Comparison of ENCODE assay signal across 1 cellular context in the genomic region with DNA sequence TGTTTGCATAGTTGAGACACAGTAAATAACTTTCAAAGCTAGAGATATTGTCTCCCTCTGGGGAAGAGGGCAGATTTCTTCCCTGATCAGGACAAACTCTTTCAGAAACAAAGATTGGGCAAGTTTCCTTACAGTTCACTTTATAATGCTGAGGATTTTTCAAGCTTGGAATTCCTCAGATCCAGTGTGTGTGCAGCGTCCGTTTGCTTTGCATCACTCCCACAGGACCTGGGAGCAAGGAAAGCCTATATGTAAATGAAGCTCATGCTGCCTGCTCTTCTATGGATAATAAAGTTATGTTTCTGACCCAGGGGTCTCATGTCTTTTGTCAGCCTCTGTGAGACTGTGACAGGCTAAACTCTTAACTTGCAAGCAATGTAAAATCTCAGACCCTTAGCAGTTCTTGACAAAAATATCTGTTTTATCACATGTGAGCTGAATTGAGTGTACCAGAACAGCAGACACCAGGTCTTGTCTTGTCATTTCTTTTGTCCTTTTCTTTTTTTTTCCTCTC.
TF ChIP-seq lines count a peak whose summit lies in the region.

No MANE protein-coding gene starts in this region.

TF ChIP-seq in H1, 55 proteins besides CTCF, POLR2A, EP300 and RAD21:
- no peak for TF ChIP-seq ATF2 (IDR thresholded peaks at IDR 0.05; ENCODE audit: low read length)
- TF ChIP-seq, protein P1, sequence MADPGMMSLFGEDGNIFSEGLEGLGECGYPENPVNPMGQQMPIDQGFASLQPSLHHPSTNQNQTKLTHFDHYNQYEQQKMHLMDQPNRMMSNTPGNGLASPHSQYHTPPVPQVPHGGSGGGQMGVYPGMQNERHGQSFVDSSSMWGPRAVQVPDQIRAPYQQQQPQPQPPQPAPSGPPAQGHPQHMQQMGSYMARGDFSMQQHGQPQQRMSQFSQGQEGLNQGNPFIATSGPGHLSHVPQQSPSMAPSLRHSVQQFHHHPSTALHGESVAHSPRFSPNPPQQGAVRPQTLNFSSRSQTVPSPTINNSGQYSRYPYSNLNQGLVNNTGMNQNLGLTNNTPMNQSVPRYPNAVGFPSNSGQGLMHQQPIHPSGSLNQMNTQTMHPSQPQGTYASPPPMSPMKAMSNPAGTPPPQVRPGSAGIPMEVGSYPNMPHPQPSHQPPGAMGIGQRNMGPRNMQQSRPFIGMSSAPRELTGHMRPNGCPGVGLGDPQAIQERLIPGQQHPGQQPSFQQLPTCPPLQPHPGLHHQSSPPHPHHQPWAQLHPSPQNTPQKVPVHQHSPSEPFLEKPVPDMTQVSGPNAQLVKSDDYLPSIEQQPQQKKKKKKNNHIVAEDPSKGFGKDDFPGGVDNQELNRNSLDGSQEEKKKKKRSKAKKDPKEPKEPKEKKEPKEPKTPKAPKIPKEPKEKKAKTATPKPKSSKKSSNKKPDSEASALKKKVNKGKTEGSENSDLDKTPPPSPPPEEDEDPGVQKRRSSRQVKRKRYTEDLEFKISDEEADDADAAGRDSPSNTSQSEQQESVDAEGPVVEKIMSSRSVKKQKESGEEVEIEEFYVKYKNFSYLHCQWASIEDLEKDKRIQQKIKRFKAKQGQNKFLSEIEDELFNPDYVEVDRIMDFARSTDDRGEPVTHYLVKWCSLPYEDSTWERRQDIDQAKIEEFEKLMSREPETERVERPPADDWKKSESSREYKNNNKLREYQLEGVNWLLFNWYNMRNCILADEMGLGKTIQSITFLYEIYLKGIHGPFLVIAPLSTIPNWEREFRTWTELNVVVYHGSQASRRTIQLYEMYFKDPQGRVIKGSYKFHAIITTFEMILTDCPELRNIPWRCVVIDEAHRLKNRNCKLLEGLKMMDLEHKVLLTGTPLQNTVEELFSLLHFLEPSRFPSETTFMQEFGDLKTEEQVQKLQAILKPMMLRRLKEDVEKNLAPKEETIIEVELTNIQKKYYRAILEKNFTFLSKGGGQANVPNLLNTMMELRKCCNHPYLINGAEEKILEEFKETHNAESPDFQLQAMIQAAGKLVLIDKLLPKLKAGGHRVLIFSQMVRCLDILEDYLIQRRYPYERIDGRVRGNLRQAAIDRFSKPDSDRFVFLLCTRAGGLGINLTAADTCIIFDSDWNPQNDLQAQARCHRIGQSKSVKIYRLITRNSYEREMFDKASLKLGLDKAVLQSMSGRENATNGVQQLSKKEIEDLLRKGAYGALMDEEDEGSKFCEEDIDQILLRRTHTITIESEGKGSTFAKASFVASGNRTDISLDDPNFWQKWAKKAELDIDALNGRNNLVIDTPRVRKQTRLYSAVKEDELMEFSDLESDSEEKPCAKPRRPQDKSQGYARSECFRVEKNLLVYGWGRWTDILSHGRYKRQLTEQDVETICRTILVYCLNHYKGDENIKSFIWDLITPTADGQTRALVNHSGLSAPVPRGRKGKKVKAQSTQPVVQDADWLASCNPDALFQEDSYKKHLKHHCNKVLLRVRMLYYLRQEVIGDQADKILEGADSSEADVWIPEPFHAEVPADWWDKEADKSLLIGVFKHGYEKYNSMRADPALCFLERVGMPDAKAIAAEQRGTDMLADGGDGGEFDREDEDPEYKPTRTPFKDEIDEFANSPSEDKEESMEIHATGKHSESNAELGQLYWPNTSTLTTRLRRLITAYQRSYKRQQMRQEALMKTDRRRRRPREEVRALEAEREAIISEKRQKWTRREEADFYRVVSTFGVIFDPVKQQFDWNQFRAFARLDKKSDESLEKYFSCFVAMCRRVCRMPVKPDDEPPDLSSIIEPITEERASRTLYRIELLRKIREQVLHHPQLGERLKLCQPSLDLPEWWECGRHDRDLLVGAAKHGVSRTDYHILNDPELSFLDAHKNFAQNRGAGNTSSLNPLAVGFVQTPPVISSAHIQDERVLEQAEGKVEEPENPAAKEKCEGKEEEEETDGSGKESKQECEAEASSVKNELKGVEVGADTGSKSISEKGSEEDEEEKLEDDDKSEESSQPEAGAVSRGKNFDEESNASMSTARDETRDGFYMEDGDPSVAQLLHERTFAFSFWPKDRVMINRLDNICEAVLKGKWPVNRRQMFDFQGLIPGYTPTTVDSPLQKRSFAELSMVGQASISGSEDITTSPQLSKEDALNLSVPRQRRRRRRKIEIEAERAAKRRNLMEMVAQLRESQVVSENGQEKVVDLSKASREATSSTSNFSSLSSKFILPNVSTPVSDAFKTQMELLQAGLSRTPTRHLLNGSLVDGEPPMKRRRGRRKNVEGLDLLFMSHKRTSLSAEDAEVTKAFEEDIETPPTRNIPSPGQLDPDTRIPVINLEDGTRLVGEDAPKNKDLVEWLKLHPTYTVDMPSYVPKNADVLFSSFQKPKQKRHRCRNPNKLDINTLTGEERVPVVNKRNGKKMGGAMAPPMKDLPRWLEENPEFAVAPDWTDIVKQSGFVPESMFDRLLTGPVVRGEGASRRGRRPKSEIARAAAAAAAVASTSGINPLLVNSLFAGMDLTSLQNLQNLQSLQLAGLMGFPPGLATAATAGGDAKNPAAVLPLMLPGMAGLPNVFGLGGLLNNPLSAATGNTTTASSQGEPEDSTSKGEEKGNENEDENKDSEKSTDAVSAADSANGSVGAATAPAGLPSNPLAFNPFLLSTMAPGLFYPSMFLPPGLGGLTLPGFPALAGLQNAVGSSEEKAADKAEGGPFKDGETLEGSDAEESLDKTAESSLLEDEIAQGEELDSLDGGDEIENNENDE (IDR thresholded peaks at IDR 0.05; ENCODE audit: insufficient replicate concordance, low read length) = no peak
- no peak for TF ChIP-seq TAF7 (optimal IDR thresholded peaks at IDR 0.05; ENCODE audit: borderline replicate concordance, low read depth, low read length)
- no peak for TF ChIP-seq EGR1 (IDR thresholded peaks at IDR 0.05; ENCODE audit: borderline replicate concordance, low read depth, low read length)
- no peak for TF ChIP-seq RXRA (IDR thresholded peaks at IDR 0.05; ENCODE audit: insufficient read depth, low read depth, low read length)
- no peak for TF ChIP-seq EZH2 (IDR thresholded peaks at IDR 0.05; ENCODE audit: low read depth, low read length, severe bottlenecking)
- no peak for TF ChIP-seq CHD2 (IDR thresholded peaks at IDR 0.05; ENCODE audit: low read length)
- TF ChIP-seq, protein P2, sequence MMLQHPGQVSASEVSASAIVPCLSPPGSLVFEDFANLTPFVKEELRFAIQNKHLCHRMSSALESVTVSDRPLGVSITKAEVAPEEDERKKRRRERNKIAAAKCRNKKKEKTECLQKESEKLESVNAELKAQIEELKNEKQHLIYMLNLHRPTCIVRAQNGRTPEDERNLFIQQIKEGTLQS (IDR thresholded peaks at IDR 0.05; ENCODE audit: insufficient read depth, low read depth, low read length) = no peak
- no peak for TF ChIP-seq CTBP2 (IDR thresholded peaks at IDR 0.05; ENCODE audit: borderline replicate concordance, insufficient read depth, insufficient read length, low read length)
- no peak for TF ChIP-seq CBX8 (IDR thresholded peaks at IDR 0.05; ENCODE audit: borderline replicate concordance, low read depth, low read length)
- TF ChIP-seq MAFK (IDR thresholded peaks at IDR 0.05; ENCODE audit: low read depth, low read length) = no peak
- no peak for TF ChIP-seq SP1 (IDR thresholded peaks at IDR 0.05; ENCODE audit: low read depth, low read length)
- no peak for TF ChIP-seq NANOG (IDR thresholded peaks at IDR 0.05; ENCODE audit: insufficient read depth, low read depth, low read length, poor library complexity, severe bottlenecking)
- no peak for TF ChIP-seq SP2 (IDR thresholded peaks at IDR 0.05; ENCODE audit: low read length)
- TF ChIP-seq CEBPB (IDR thresholded peaks at IDR 0.05; ENCODE audit: low read depth, low read length) = no peak
- TF ChIP-seq, protein P3, sequence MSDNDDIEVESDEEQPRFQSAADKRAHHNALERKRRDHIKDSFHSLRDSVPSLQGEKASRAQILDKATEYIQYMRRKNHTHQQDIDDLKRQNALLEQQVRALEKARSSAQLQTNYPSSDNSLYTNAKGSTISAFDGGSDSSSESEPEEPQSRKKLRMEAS (IDR thresholded peaks at IDR 0.05) = no peak
